Comparison of ENCODE assay signal across 21 cellular contexts in the genomic region with DNA sequence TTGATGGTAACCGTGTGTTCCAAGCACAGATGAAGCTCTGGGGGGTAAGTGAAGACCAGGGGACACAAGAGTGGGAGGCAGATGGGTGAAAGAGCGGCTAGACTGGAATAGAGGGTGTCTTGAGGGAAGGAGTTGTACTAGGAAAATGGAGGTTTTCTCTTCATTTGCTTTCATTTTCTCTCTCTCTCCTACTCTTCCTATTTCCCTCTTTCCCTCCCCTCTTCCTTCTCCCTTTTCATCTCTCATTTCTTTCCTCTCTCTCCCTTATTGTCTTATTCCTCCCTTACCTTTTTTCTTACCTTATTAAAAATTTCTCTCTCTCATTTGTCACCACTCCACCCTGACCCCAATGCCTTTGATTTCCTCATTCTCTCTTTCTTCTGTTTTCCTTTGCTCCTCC.
"Had no signal": no experiment of that assay in that cellular context is flagged by ENCODE, and none has a peak within 500 bp of the region (broad histone marks: within the 10 kb centered on the region; RNA-seq: fewer than 3 reads in every experiment).

No MANE protein-coding gene starts in this region.

- H3K27ac Mint-ChIP-seq: T-helper 17 cell had no signal

- ATAC-seq: activated naive CD4-positive, alpha-beta T cell treated with anti-CD3 and anti-CD28 coated beads, Interleukin-2, amount 50 U/mL, for 72 hours; SK-N-SH treated with all-trans-retinoic acid at 6 μM for 48 hours; T-helper 17 cell had no signal

- DNase-seq: activated CD4-positive, alpha-beta T cell treated with anti-CD3 and anti-CD28 coated beads, Interleukin-2, amount 50 U/mL, for 4 hours; activated CD4-positive, CD25-positive, alpha-beta regulatory T cell; activated CD8-positive, alpha-beta memory T cell treated with anti-CD3 and anti-CD28 coated beads, Interleukin-2, amount 50 U/mL, for 48 hours; activated T-cell treated with anti-CD3 and anti-CD28 coated beads, Interleukin-2, amount 50 U/mL, for 1 hour; brain microvascular endothelial cell; cerebellar nuclear complex; IMR-90; Kasumi-1; KBM-7; NCI-H1105 treated with DMSO at 0.1 percent for 48 hours; NCI-H146; NCI-H187 treated with DMSO at 0.1 percent for 48 hours; NCI-H2081 treated with DMSO at 0.1 percent for 48 hours; NCI-H446; NCI-H524; Peyer's patch; SHP77; SW 1271; T-helper 17 cell had no signal

- H3K27me3 Mint-ChIP-seq: T-helper 17 cell had no signal

- H3K4me3 Mint-ChIP-seq: T-helper 17 cell had no signal

- H3K9me3 Mint-ChIP-seq: activated naive CD4-positive, alpha-beta T cell treated with anti-CD3 and anti-CD28 coated beads, Interleukin-2, amount 50 U/mL, for 72 hours had no signal
